ENCODE assay signal across 1 cellular context in genomic region chr16:3035972-3036725, GRCh38.
TF ChIP-seq lines count a peak whose summit lies in the region.

No MANE protein-coding gene starts in this region.

TF ChIP-seq in HCT116, 20 proteins besides CTCF, POLR2A, EP300 and RAD21 (continued from another document):
- TF ChIP-seq REST (IDR thresholded peaks at IDR 0.05; ENCODE audit: low read depth), result no peak
